1 cellular context compared by ENCODE assay signal in the genomic region with DNA sequence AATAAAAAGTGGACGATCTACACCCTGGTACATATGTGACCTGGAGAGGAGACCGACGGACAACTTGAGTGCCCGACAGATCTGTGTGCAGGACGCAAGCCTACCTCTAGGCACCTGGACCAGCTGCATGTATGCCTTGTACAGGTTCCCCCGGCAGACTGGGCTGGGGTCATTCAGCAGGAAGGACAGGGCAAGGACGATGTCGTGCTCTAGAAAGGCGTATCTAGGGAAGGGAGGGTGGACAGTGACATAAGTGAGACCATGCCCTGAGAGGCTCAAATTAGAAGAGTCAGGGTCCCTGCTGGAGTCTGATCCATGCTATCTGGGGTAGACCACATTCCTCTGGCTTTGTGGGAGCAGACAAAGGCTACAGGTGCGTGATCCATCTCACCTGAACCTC.
TF ChIP-seq lines count a peak whose summit lies in the region.

No MANE protein-coding gene starts in this region.

TF ChIP-seq in H1, 55 proteins besides CTCF, POLR2A, EP300 and RAD21:
- TF ChIP-seq SRF (IDR thresholded peaks at IDR 0.05; ENCODE audit: low read depth, low read length) (no peak), ASH2L (IDR thresholded peaks at IDR 0.05; ENCODE audit: low read length) (no peak), GTF2F1 (IDR thresholded peaks at IDR 0.05; ENCODE audit: borderline replicate concordance, low read depth, low read length) (no peak), SIRT6 (IDR thresholded peaks at IDR 0.05; ENCODE audit: low read length) (no peak), SP1 (IDR thresholded peaks at IDR 0.05; ENCODE audit: low read depth, low read length) (no peak), CEBPB (IDR thresholded peaks at IDR 0.05; ENCODE audit: low read depth, low read length) (no peak), JUN (IDR thresholded peaks at IDR 0.05; ENCODE audit: low read depth, low read length) (no peak), SUZ12 (IDR thresholded peaks at IDR 0.05; ENCODE audit: low read length) (no peak), BACH1 (IDR thresholded peaks at IDR 0.05; ENCODE audit: low read length) (no peak), TAF1 (IDR thresholded peaks at IDR 0.05; ENCODE audit: low read depth, low read length) (no peak), SIX5 (IDR thresholded peaks at IDR 0.05; ENCODE audit: low read depth, low read length) (no peak)
TF ChIP-seq in H1: peak in this region for 0.
